In the genomic region with DNA sequence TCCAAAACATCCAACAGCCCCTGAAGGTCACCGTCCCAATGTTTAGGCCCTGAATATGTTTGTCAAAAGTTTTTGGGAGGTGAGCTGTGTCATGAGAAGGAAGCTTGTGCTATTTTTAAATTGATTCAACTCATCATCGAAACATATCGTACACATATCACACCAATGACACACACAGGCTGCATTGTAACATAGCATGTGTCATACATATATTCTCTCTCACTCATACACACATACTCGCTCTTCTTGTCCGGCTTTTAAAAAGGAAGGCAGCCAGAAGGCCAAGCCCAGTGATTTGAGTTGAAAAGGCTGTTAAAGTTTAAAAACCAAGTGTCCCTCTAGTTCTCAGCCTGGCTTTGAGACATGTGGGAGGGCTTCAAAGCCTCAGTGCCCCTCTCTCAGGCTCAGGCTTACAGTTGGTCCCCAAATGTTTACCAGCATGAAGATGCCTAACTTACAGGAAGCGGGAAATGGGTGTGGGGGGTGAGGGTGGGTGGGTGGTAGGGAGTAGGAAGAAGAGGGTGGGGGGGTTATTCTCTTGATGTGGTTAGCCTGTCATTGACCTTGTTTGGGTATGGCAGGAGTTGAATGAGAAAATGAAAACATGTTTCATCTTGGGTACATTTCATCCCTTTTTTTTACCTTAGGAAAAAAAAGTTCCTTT, we compare ENCODE assay signal across 12 cellular contexts. TPM values are rescaled to one million over a fixed set of nuclear protein-coding genes. Genes with fewer than 3 reads are reported as not detected.
DNase-seq lines count a peak whose midpoint lies in the region; ATAC-seq, FAIRE-seq and TF ChIP-seq lines count a peak whose summit lies in the region.
"Had no signal": no experiment of that assay in that cellular context is flagged by ENCODE, and none has a peak within 500 bp of the region (broad histone marks: within the 10 kb centered on the region; RNA-seq: fewer than 3 reads in every experiment).

No MANE protein-coding gene starts in this region.

- peaks cover 1 to 4% of the 10 kb centered on the region in 2 donors for H3K36me3 Mint-ChIP-seq in activated T-cell treated with anti-CD3 and anti-CD28 coated beads, Interleukin-2, amount 50 U/mL, for 72 hours (ENCODE audit: insufficient read depth in 2 of 2)

- no peak overlapping the region for H3K4me3 ChIP-seq in foreskin fibroblast (ENCODE audit: low read depth in 1 of 2, low read length in 2 of 2)

- TF ChIP-seq CTCF in foreskin fibroblast (IDR thresholded peaks at IDR 0.05; ENCODE audit: low read depth, low read length): no peak

- peak overlapping the region; percentile 93 for H3K27ac Mint-ChIP-seq in activated T-cell treated with anti-CD3 and anti-CD28 coated beads, Interleukin-2, amount 50 U/mL, for 72 hours
- H3K27ac Mint-ChIP-seq: naive B cell had no signal

- peaks cover 55% of the 10 kb centered on the region for H3K4me1 Mint-ChIP-seq in activated T-cell treated with anti-CD3 and anti-CD28 coated beads, Interleukin-2, amount 50 U/mL, for 72 hours (ENCODE audit: low read depth)

- DNase-seq in AG08395 (ENCODE audit: low spot score) (peak; percentile 49), GM03348 (ENCODE audit: low spot score) (peak; percentile 52), foreskin fibroblast (peak; percentile 88), left ventricle myocardium superior (no peak), H54 (ENCODE audit: insufficient read length, low spot score) (no peak), glomerular visceral epithelial cell (ENCODE audit: extremely low spot score) (no peak)
- DNase-seq in activated T-cell treated with anti-CD3 and anti-CD28 coated beads, Interleukin-2, amount 50 U/mL, for 72 hours: no peak
- DNase-seq: activated CD8-positive, alpha-beta memory T cell treated with anti-CD3 and anti-CD28 coated beads, Interleukin-2, amount 50 U/mL, for 48 hours; effector CD4-positive, alpha-beta T cell; naive B cell; NCI-H524 had no signal

- H3K27me3 Mint-ChIP-seq in activated T-cell treated with anti-CD3 and anti-CD28 coated beads, Interleukin-2, amount 50 U/mL, for 72 hours (ENCODE audit: low read depth): peaks cover 34% of the 10 kb centered on the region

- no peaks in the 10 kb centered on the region for H3K9me3 Mint-ChIP-seq in activated T-cell treated with anti-CD3 and anti-CD28 coated beads, Interleukin-2, amount 50 U/mL, for 72 hours

- FAIRE-seq in H54 (lab: Jason Lieb, UNC): no peak

- peak overlapping the region; percentile 35 to 73 for H3K4me3 Mint-ChIP-seq in activated T-cell treated with anti-CD3 and anti-CD28 coated beads, Interleukin-2, amount 50 U/mL, for 72 hours
- H3K4me3 Mint-ChIP-seq: naive B cell had no signal

- intact Hi-C loops in left ventricle myocardium superior (cut with micrococcal nuclease): no loop called here

- no peak for TF ChIP-seq POLR2A in H54 (IDR thresholded peaks at IDR 0.05; ENCODE audit: low read depth, low read length)

- ATAC-seq in activated T-cell treated with anti-CD3 and anti-CD28 coated beads, Interleukin-2, amount 50 U/mL, for 72 hours (replicated peaks in 1 of 2): peak; percentile 56 to 59
- no peak for ATAC-seq in left ventricle myocardium superior
- no peak for ATAC-seq in HG03439 (IDR thresholded peaks at IDR 0.05; ENCODE audit: unreplicated experiment)

RNA-seq across cellular contexts. Expression of gene PRDM1, which starts 3.3 kb away (rescaled TPM):
- total RNA-seq in activated T-cell treated with anti-CD3 and anti-CD28 coated beads, Interleukin-2, amount 50 U/mL, for 72 hours: 100 to 1,000 TPM in 1 of 2 donors, 10 to 100 TPM in 1; 25.2 to 107 TPM
- total RNA-seq in left ventricle myocardium superior: 1.7 TPM

Comparison
In these comparisons a context has a peak if more than half of its experiments do, and no peak if none do; other contexts are left out.
1. DNase-seq: peak in AG08395 (single experiment), GM03348 (single experiment) and foreskin fibroblast (2 of 2); none in activated T-cell treated with anti-CD3 and anti-CD28 coated beads, Interleukin-2, amount 50 U/mL, for 72 hours (0 of 2), left ventricle myocardium superior (single experiment), H54 (single experiment) and glomerular visceral epithelial cell (single experiment).
2. ATAC-seq: peak in activated T-cell treated with anti-CD3 and anti-CD28 coated beads, Interleukin-2, amount 50 U/mL, for 72 hours (2 of 2); none in left ventricle myocardium superior (single experiment) and HG03439 (single experiment).